In genomic region chr11:111586305-111586915, GRCh38 we compare ENCODE assay signal across 8 cellular contexts. TPM values are rescaled to one million over a fixed set of nuclear protein-coding genes. Genes with fewer than 3 reads are reported as not detected.
DNase-seq lines count a peak whose midpoint lies in the region; ATAC-seq and TF ChIP-seq lines count a peak whose summit lies in the region.

No MANE protein-coding gene starts in this region.

- H3K9me2 ChIP-seq in SU-DHL-6 (replicated peaks; ENCODE audit: insufficient read depth, low read length), result no peaks in the 10 kb centered on the region

- no peak overlapping the region for H3K4me3 ChIP-seq in SU-DHL-6 (ENCODE audit: insufficient read depth, low read length, poor library complexity, severe bottlenecking)
- H3K4me3 ChIP-seq in colonic mucosa, result no peak overlapping the region

- DNase-seq in natural killer cell (no peak), M059J (ENCODE audit: low read depth) (peak; percentile 64), colonic mucosa (peak; percentile 55), memory B cell (ENCODE audit: low spot score in 2 of 2) (peak; percentile 40 to 54), GM19238 (ENCODE audit: insufficient read length, low spot score) (no peak)
- no peak for DNase-seq in natural killer cell treated with Interleukin-12 subunit alpha and Interleukin-12 subunit beta and Interleukin-15 and Interleukin-18, amount 100 ng/mL, for 72 hours (ENCODE audit: low spot score)

- ATAC-seq in natural killer cell (peak; percentile 53 to 73 (median 67)), memory B cell (ENCODE audit: low read depth) (peak; percentile 74), HG03045 (IDR thresholded peaks at IDR 0.05; ENCODE audit: unreplicated experiment) (no peak)
- no peak for ATAC-seq in natural killer cell treated with Interleukin-12 subunit alpha and Interleukin-12 subunit beta and Interleukin-15 and Interleukin-18, amount 100 ng/mL, for 72 hours

- H3K4me2 ChIP-seq in SU-DHL-6 (ENCODE audit: low read depth, low read length, poor library complexity, severe bottlenecking), result no peak overlapping the region

- H3K27ac ChIP-seq in SU-DHL-6 (ENCODE audit: low read depth, low read length) (no peak overlapping the region), colonic mucosa (no peak overlapping the region)

- H3K27me3 Mint-ChIP-seq in natural killer cell (ENCODE audit: low read depth in 2 of 2) (peaks cover 0 to 3% of the 10 kb centered on the region in 2 donors), memory B cell (peaks cover 1% of the 10 kb centered on the region)
- peaks cover 0 to 5% of the 10 kb centered on the region in 2 donors for H3K27me3 Mint-ChIP-seq in natural killer cell treated with Interleukin-12 subunit alpha and Interleukin-12 subunit beta and Interleukin-15 and Interleukin-18, amount 100 ng/mL, for 72 hours

- no peaks in the 10 kb centered on the region for H3K79me2 ChIP-seq in SU-DHL-6 (ENCODE audit: insufficient read depth, low read length)

- no peaks in the 10 kb centered on the region for H3F3A ChIP-seq in SU-DHL-6 (ENCODE audit: insufficient read depth)

- H3K9me3 ChIP-seq in SU-DHL-6 (ENCODE audit: insufficient read depth, low read length), result no peaks in the 10 kb centered on the region
- no peaks in the 10 kb centered on the region for H3K9me3 ChIP-seq in colonic mucosa

- H3K9me3 Mint-ChIP-seq in natural killer cell (no peaks in the 10 kb centered on the region), memory B cell (no peaks in the 10 kb centered on the region)
- H3K9me3 Mint-ChIP-seq in natural killer cell treated with Interleukin-12 subunit alpha and Interleukin-12 subunit beta and Interleukin-15 and Interleukin-18, amount 100 ng/mL, for 72 hours, result no peaks in the 10 kb centered on the region

- no peaks in the 10 kb centered on the region for H3K27me3 ChIP-seq in SU-DHL-6 (ENCODE audit: low read length)
- H3K27me3 ChIP-seq in colonic mucosa, result no peaks in the 10 kb centered on the region

- no peaks in the 10 kb centered on the region for H3K36me3 ChIP-seq in SU-DHL-6 (ENCODE audit: low read length)
- H3K36me3 ChIP-seq in colonic mucosa, result no peaks in the 10 kb centered on the region

- H2AFZ ChIP-seq in SU-DHL-6 (ENCODE audit: low read depth, low read length, severe bottlenecking), result no peak overlapping the region

- no peaks in the 10 kb centered on the region for H3K4me1 ChIP-seq in colonic mucosa

- H3K36me3 Mint-ChIP-seq in natural killer cell, result no peaks in the 10 kb centered on the region
- H3K36me3 Mint-ChIP-seq in natural killer cell treated with Interleukin-12 subunit alpha and Interleukin-12 subunit beta and Interleukin-15 and Interleukin-18, amount 100 ng/mL, for 72 hours, result no peaks in the 10 kb centered on the region
- no peaks in the 10 kb centered on the region for H3K36me3 Mint-ChIP-seq in memory B cell

- H3K4me3 Mint-ChIP-seq in natural killer cell (no peak overlapping the region), memory B cell (no peak overlapping the region)
- H3K4me3 Mint-ChIP-seq in natural killer cell treated with Interleukin-12 subunit alpha and Interleukin-12 subunit beta and Interleukin-15 and Interleukin-18, amount 100 ng/mL, for 72 hours, result no peak overlapping the region

- H3K27ac Mint-ChIP-seq in natural killer cell, result no peak overlapping the region
- no peak overlapping the region for H3K27ac Mint-ChIP-seq in natural killer cell treated with Interleukin-12 subunit alpha and Interleukin-12 subunit beta and Interleukin-15 and Interleukin-18, amount 100 ng/mL, for 72 hours
- no peak overlapping the region for H3K27ac Mint-ChIP-seq in memory B cell

- TF ChIP-seq CTCF in natural killer cell (IDR thresholded peaks at IDR 0.05) (peak; percentile 77), SU-DHL-6 (IDR thresholded peaks at IDR 0.05; ENCODE audit: insufficient read depth, low read length, poor library complexity, severe bottlenecking) (peak; percentile 56), colonic mucosa (IDR thresholded peaks at IDR 0.05) (no peak)

- intact Hi-C loops in natural killer cell (cut with micrococcal nuclease) (loop anchor here (1.0 kb wide), 2 partner anchors 191 to 255 kb away; no protein-coding TSS in a partner anchor), colonic mucosa (cut with DNase I) (loop anchor here (5.0 kb wide), 1 partner anchor 251 kb away; no protein-coding TSS in a partner anchor)

- H3K9ac ChIP-seq in SU-DHL-6 (ENCODE audit: low read length), result no peak overlapping the region
- H3K9ac ChIP-seq in colonic mucosa (ENCODE audit: low read depth in 2 of 2, low read length in 2 of 2), result no peak overlapping the region

- no peaks in the 10 kb centered on the region for H4K20me1 ChIP-seq in SU-DHL-6 (ENCODE audit: low read depth, low read length)

- H3K4me1 Mint-ChIP-seq in natural killer cell (no peaks in the 10 kb centered on the region), memory B cell (peaks cover 2% of the 10 kb centered on the region)
- peaks cover 0 to 4% of the 10 kb centered on the region in 2 donors for H3K4me1 Mint-ChIP-seq in natural killer cell treated with Interleukin-12 subunit alpha and Interleukin-12 subunit beta and Interleukin-15 and Interleukin-18, amount 100 ng/mL, for 72 hours (ENCODE audit: low read depth in 2 of 2)

RNA-seq across cellular contexts. Expression of gene SIK2, which starts 15.8 kb away (rescaled TPM):
- total RNA-seq in natural killer cell (10 to 100 TPM in 1 of 3 donors, 1 to 10 TPM in 2; 7.1 to 14.3 (median 8.4) TPM), colonic mucosa (10 to 100 TPM; 16.2 to 21.3 TPM)
- 1 to 10 TPM; 8.1 to 8.8 TPM for total RNA-seq in natural killer cell treated with Interleukin-12 subunit alpha and Interleukin-12 subunit beta and Interleukin-15 and Interleukin-18, amount 100 ng/mL, for 72 hours
- total RNA-seq in M059J (2014; rRNA removed; shearing (Covaris generic)), result 8.4 and 19.4 TPM in 2 replicates

RNA-seq across cellular contexts. Expression of gene LAYN, which starts 45.9 kb away (rescaled TPM):
- total RNA-seq in natural killer cell (1 to 10 TPM in 1 of 3 donors, under 1 TPM in 1, not detected in 1; 0.94 to 1.8 TPM), colonic mucosa (1 to 10 TPM in 1 of 2 donors, under 1 TPM in 1; 0.99 to 9.0 TPM)
- under 1 TPM; 0.52 to 0.67 TPM for total RNA-seq in natural killer cell treated with Interleukin-12 subunit alpha and Interleukin-12 subunit beta and Interleukin-15 and Interleukin-18, amount 100 ng/mL, for 72 hours
- 108 and 113 TPM in 2 replicates for total RNA-seq in M059J (2014; rRNA removed; shearing (Covaris generic))

Comparison
In these comparisons a context has a peak if more than half of its experiments do, and no peak if none do; other contexts are left out.
1. ATAC-seq: peak in natural killer cell (3 of 3) and memory B cell (single experiment); none in natural killer cell treated with Interleukin-12 subunit alpha and Interleukin-12 subunit beta and Interleukin-15 and Interleukin-18, amount 100 ng/mL, for 72 hours (0 of 2) and HG03045 (single experiment).
2. DNase-seq: peak in M059J (single experiment), colonic mucosa (single experiment) and memory B cell (2 of 2); none in natural killer cell (single experiment), natural killer cell treated with Interleukin-12 subunit alpha and Interleukin-12 subunit beta and Interleukin-15 and Interleukin-18, amount 100 ng/mL, for 72 hours (single experiment) and GM19238 (single experiment).
3. RNA of gene LAYN, which starts 45.9 kb away (total RNA-seq): 108 to 113 TPM in M059J; 0.99 to 9.0 TPM in colonic mucosa, 0.94 to 1.8 TPM in natural killer cell and 0.52 to 0.67 TPM in natural killer cell treated with Interleukin-12 subunit alpha and Interleukin-12 subunit beta and Interleukin-15 and Interleukin-18, amount 100 ng/mL, for 72 hours; every median in the first group is over 10 times any median in the second.